In genomic region chr12:1330475-1330827, GRCh38 we compare ENCODE assay signal across 23 cellular contexts.
"Had no signal": no experiment of that assay in that cellular context is flagged by ENCODE, and none has a peak within 500 bp of the region (broad histone marks: within the 10 kb centered on the region; RNA-seq: fewer than 3 reads in every experiment).

No MANE protein-coding gene starts in this region.

- DNase-seq: colonic mucosa; cortex of kidney; effector memory CD4-positive, alpha-beta T cell; esophagus squamous epithelium; foreskin fibroblast; foreskin melanocyte; gastrocnemius medialis; glutamatergic neuron; head of caudate nucleus; heart right ventricle; hippocampal formation; left cardiac atrium; left lung; left ventricle myocardium superior; lower lobe of right lung; mesenchymal stem cell; midbrain; naive thymus-derived CD4-positive, alpha-beta T cell had no signal

- ATAC-seq: esophagus mucosa; gastrocnemius medialis; heart right ventricle; left cardiac atrium; left lung; left ventricle myocardium superior; lower lobe of right lung; naive thymus-derived CD4-positive, alpha-beta T cell had no signal

- H3K27me3 Mint-ChIP-seq: dendritic cell treated with granulocyte-macrophage colony-stimulating factor and Interleukin-4, amounts not matched to agents 40 ng/mL and 50 ng/mL, for 4 days; naive thymus-derived CD4-positive, alpha-beta T cell had no signal

- H3K36me3 ChIP-seq: colonic mucosa, gastrocnemius medialis, heart right ventricle, left lung, lower lobe of right lung had no signal

- H3K27ac ChIP-seq: colonic mucosa, esophagus squamous epithelium, gastrocnemius medialis, heart right ventricle, left lung, lower lobe of right lung had no signal

- H3K27me3 ChIP-seq: colonic mucosa, esophagus squamous epithelium, gastrocnemius medialis, heart right ventricle, left lung had no signal

- H3K27ac Mint-ChIP-seq: naive thymus-derived CD4-positive, alpha-beta T cell had no signal

- H3K4me1 ChIP-seq: colonic mucosa, gastrocnemius medialis had no signal

- H3K4me3 Mint-ChIP-seq: dendritic cell treated with granulocyte-macrophage colony-stimulating factor and Interleukin-4, amounts not matched to agents 40 ng/mL and 50 ng/mL, for 4 days; naive thymus-derived CD4-positive, alpha-beta T cell had no signal

- H3K9me3 ChIP-seq: colonic mucosa, esophagus squamous epithelium, gastrocnemius medialis, lower lobe of right lung had no signal

- H3K4me3 ChIP-seq: colonic mucosa, esophagus squamous epithelium, gastrocnemius medialis, heart right ventricle, left lung, lower lobe of right lung had no signal

- FAIRE-seq: endothelial cell of umbilical vein, islet of Langerhans, keratinocyte had no signal
